Comparison of ENCODE assay signal across 8 cellular contexts in genomic region chr17:82230627-82231311, GRCh38. TPM values are rescaled to one million over a fixed set of nuclear protein-coding genes. Genes with fewer than 3 reads are reported as not detected.
DNase-seq lines count a peak whose midpoint lies in the region; ATAC-seq and TF ChIP-seq lines count a peak whose summit lies in the region.

No MANE protein-coding gene starts in this region.

- H3K4me1 ChIP-seq in GM23338 (ENCODE audit: insufficient read depth) (no peaks in the 10 kb centered on the region), urinary bladder (ENCODE audit: insufficient read depth) (no peaks in the 10 kb centered on the region)

- H3K4me3 Mint-ChIP-seq in GM23338 = no peak overlapping the region
- H3K4me3 Mint-ChIP-seq in naive thymus-derived CD8-positive, alpha-beta T cell = peak overlapping the region in 6 of 10 donors; percentile 65 to 86 (median 79)

- no peaks in the 10 kb centered on the region for H3K36me3 Mint-ChIP-seq in GM23338 (ENCODE audit: low read depth)
- H3K36me3 Mint-ChIP-seq in naive thymus-derived CD8-positive, alpha-beta T cell = no peaks in the 10 kb centered on the region

- H3K4me3 ChIP-seq in GM23338 (peak overlapping the region; percentile 66), urinary bladder (ENCODE audit: low read depth, low read length) (peak overlapping the region; percentile 54)

- WGBS in urinary bladder = 4% methylated on average over 72 of the region's 75 CpGs

- POLR2A ChIA-PET in naive thymus-derived CD8-positive, alpha-beta T cell (lab: Charles Lee) = interaction anchor here (0.6 to 2.6 kb wide), 9 partner anchors 11 to 124 kb away, joined by 3 to 21 read pairs (median 3); partner anchors contain the start of genes CCDC57 and CD7

- H3K36me3 ChIP-seq in GM23338 (ENCODE audit: insufficient read depth) = no peaks in the 10 kb centered on the region
- no peaks in the 10 kb centered on the region for H3K36me3 ChIP-seq in urinary bladder (ENCODE audit: insufficient read depth)

- TF ChIP-seq CTCF in GM23338 (conservative IDR thresholded peaks at IDR 0.05; ENCODE audit: low read depth in 2 of 2) = 0 out of 4 replicates have a peak, but pooled peaks have one; percentile 12

- H3K27ac ChIP-seq in GM23338 (ENCODE audit: low read depth) = no peak overlapping the region
- peak overlapping the region; percentile 93 for H3K27ac ChIP-seq in urinary bladder (ENCODE audit: low read depth)

- H2AFZ ChIP-seq in GM23338 = peak overlapping the region; percentile 95

- no peaks in the 10 kb centered on the region; the same call in 1 of the 2 replicates for H4K20me1 ChIP-seq in GM23338 (replicated peaks; ENCODE audit: insufficient read depth)

- no peaks in the 10 kb centered on the region for H3K4me1 Mint-ChIP-seq in GM23338
- peaks cover 6 to 19% (median 11%) of the 10 kb centered on the region in 4 donors for H3K4me1 Mint-ChIP-seq in naive thymus-derived CD8-positive, alpha-beta T cell

- peaks cover 51% of the 10 kb centered on the region for H3K27me3 ChIP-seq in GM23338 (ENCODE audit: insufficient read depth)

- H3K4me2 ChIP-seq in GM23338 = peak overlapping the region; percentile 90

- no peak overlapping the region for H3K27ac Mint-ChIP-seq in GM23338
- peak overlapping the region in 1 of 10 donors; percentile 41 for H3K27ac Mint-ChIP-seq in naive thymus-derived CD8-positive, alpha-beta T cell

- peak; percentile 48 for ATAC-seq in GM23338
- ATAC-seq in naive thymus-derived CD8-positive, alpha-beta T cell = peak; percentile 29 to 36

- peaks cover 38% of the 10 kb centered on the region for H3K27me3 Mint-ChIP-seq in GM23338 (ENCODE audit: insufficient read depth, low read depth, poor library complexity)
- H3K27me3 Mint-ChIP-seq in naive thymus-derived CD8-positive, alpha-beta T cell = no peaks in the 10 kb centered on the region

- no peaks in the 10 kb centered on the region for H3K79me2 ChIP-seq in GM23338 (replicated peaks; ENCODE audit: insufficient read depth)

- DNase-seq in DMS53 treated with DMSO at 0.1 percent for 48 hours (lab: John Stamatoyannopoulos, UW; ENCODE audit: unreplicated experiment) (peak; percentile 47), GM23338 (ENCODE audit: low spot score) (peak; percentile 85), NCI-H69 (lab: John Stamatoyannopoulos, UW) (peak; percentile 81), fibroblast of the conjunctiva (ENCODE audit: low read depth) (peak; percentile 76), DMS114 treated with DMSO at 0.1 percent for 48 hours (lab: John Stamatoyannopoulos, UW; ENCODE audit: unreplicated experiment) (no peak)
- peak; percentile 37 for DNase-seq in activated effector memory CD4-positive, alpha-beta T cell treated with Interleukin-2 at 50 U/mL for 16 hours
- DNase-seq in naive thymus-derived CD8-positive, alpha-beta T cell = peak in 5 of 10 donors; percentile 46 to 78 (median 51)

- H3F3A ChIP-seq in GM23338 (replicated peaks; ENCODE audit: low read depth) = no peaks in the 10 kb centered on the region

- no peaks in the 10 kb centered on the region for H3K9me2 ChIP-seq in GM23338 (ENCODE audit: insufficient read depth)

- no peaks in the 10 kb centered on the region for H3K9me3 Mint-ChIP-seq in GM23338
- no peaks in the 10 kb centered on the region for H3K9me3 Mint-ChIP-seq in naive thymus-derived CD8-positive, alpha-beta T cell

TF ChIP-seq in GM23338, 12 proteins besides CTCF, POLR2A, EP300 and RAD21 (continues in another document):
- TF ChIP-seq NANOG (IDR thresholded peaks at IDR 0.05; ENCODE audit: borderline replicate concordance) = no peak
- no peak for TF ChIP-seq STAT1 (IDR thresholded peaks at IDR 0.05; ENCODE audit: unreplicated experiment)
- no peak for TF ChIP-seq ETS1 (IDR thresholded peaks at IDR 0.05)
- TF ChIP-seq EZH2 (IDR thresholded peaks at IDR 0.05; ENCODE audit: low read depth, unreplicated experiment) = no peak
- peak; percentile 14; the same call in 1 of the 2 replicates for TF ChIP-seq POLR2AphosphoS5 (IDR thresholded peaks at IDR 0.05; ENCODE audit: low read depth)
- no peak for TF ChIP-seq ZNF114 (CRISPR knock-in tag; IDR thresholded peaks at IDR 0.05)
- TF ChIP-seq EZH2phosphoT487 (IDR thresholded peaks at IDR 0.05; ENCODE audit: unreplicated experiment) = no peak
- no peak for TF ChIP-seq REST (IDR thresholded peaks at IDR 0.05; ENCODE audit: unreplicated experiment)
- no peak for TF ChIP-seq ZNF331 (CRISPR knock-in tag; IDR thresholded peaks at IDR 0.05; ENCODE audit: low read depth)
- 0 out of 2 replicates have a peak, but pooled peaks have one; percentile 38 for TF ChIP-seq CREB1 (CRISPR knock-in tag; IDR thresholded peaks at IDR 0.05; ENCODE audit: low read depth)
- TF ChIP-seq JUNB (IDR thresholded peaks at IDR 0.05; ENCODE audit: unreplicated experiment) = no peak

RNA-seq across cellular contexts. Expression of gene SLC16A3, which starts 1.9 kb away (rescaled TPM):
- total RNA-seq in GM23338 (2014; rRNA removed; shearing (Covaris generic)) = 10.6 and 14.4 TPM in 2 replicates
- polyA plus RNA-seq in GM23338 (2016; fragmentation: Nextera tagmentation; extraction: Ambion mirVana) = 2.9 and 3.5 TPM in 2 replicates
- total RNA-seq in naive thymus-derived CD8-positive, alpha-beta T cell = 10 to 100 TPM; 10.1 to 11.6 TPM
- polyA plus RNA-seq in naive thymus-derived CD8-positive, alpha-beta T cell = 1 to 10 TPM in 2 of 3 donors, under 1 TPM in 1; 0.91 to 1.5 (median 1.0) TPM
- 29.9 TPM for total RNA-seq in urinary bladder
- polyA plus RNA-seq in urinary bladder = 65.5 TPM

RNA-seq across cellular contexts. Expression of gene CCDC57, which starts 18.1 kb away (rescaled TPM):
- 6.7 and 16.3 TPM in 2 replicates for total RNA-seq in GM23338 (2014; rRNA removed; shearing (Covaris generic))
- polyA plus RNA-seq in GM23338 (2016; fragmentation: Nextera tagmentation; extraction: Ambion mirVana) (6.4 and 7.0 TPM in 2 replicates), urinary bladder (23.7 TPM)
- 10 to 100 TPM; 72.9 to 80.0 TPM for total RNA-seq in naive thymus-derived CD8-positive, alpha-beta T cell
- polyA plus RNA-seq in naive thymus-derived CD8-positive, alpha-beta T cell = 10 to 100 TPM; 39.6 to 53.5 (median 42.4) TPM
- total RNA-seq in urinary bladder = 25.9 TPM

RNA-seq across cellular contexts. Expression of gene CSNK1D, which starts 42.7 kb away (rescaled TPM):
- 48.4 and 66.4 TPM in 2 replicates for total RNA-seq in GM23338 (2014; rRNA removed; shearing (Covaris generic))
- polyA plus RNA-seq in GM23338 (2016; fragmentation: Nextera tagmentation; extraction: Ambion mirVana) (43.5 and 55.3 TPM in 2 replicates), urinary bladder (122 TPM)
- total RNA-seq in naive thymus-derived CD8-positive, alpha-beta T cell = 100 to 1,000 TPM; 184 to 201 TPM
- polyA plus RNA-seq in naive thymus-derived CD8-positive, alpha-beta T cell = 10 to 100 TPM; 47.6 to 72.1 (median 48.6) TPM
- 41.7 TPM for total RNA-seq in urinary bladder
